In the genomic region with DNA sequence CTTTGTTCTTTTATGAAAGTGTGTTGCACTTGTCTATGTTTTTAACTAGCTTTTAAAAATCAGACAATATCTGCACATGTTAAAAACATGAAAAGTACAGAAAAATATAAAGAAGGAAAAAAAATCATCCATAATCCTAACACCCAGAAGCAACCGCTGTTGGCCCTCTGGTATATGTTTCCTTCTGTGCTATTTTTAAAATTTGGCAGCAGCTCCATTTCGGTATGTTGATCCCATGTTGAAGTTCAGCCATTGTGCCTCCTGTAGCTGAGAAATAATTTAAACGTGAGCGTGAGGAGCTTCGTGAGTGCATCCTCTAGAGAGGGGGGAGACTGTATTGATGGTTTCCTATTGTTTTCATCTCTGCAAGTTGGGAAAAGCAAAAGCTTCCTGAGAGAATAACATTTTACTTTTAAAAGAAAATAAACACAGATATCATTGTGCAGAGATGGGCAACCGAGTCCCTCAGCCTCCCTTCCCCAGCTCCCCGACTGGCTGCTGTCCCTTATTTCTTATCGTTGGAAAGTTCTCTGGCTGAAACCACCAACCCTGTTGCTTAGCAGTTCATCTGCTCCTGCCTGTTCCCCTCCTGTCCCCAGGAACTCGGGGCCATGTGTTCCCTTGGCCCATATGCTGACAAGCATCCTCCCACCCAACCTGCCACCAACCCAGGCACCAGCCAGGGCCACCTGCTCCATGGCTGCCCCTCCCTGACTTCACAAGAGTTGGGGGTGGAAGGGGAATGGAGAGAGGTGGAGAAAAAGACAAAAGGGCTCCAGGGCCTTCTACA, we compare ENCODE assay signal across 20 cellular contexts.
"Had no signal": no experiment of that assay in that cellular context is flagged by ENCODE, and none has a peak within 500 bp of the region (broad histone marks: within the 10 kb centered on the region; RNA-seq: fewer than 3 reads in every experiment).

No MANE protein-coding gene starts in this region.

- DNase-seq: effector memory CD8-positive, alpha-beta T cell; glutamatergic neuron; immature natural killer cell; kidney; left cardiac atrium; mammary epithelial cell; naive thymus-derived CD8-positive, alpha-beta T cell; posterior cingulate gyrus; right cardiac atrium; stimulated activated CD4-positive, alpha-beta T cell treated with anti-CD3 and anti-CD28 coated beads, Interleukin-2, amount 100 ng/mL, for 48 hours; stimulated activated naive CD4-positive, alpha-beta T cell treated with Interleukin-2 at 50 U/mL for 16 hours; thyroid gland; upper lobe of left lung; uterus had no signal

- H3K27me3 ChIP-seq: esophagus muscularis mucosa, gastroesophageal sphincter, suprapubic skin, thyroid gland, upper lobe of left lung, uterus had no signal

- H3K27ac ChIP-seq: epithelial cell of prostate, esophagus muscularis mucosa, gastroesophageal sphincter, suprapubic skin, thyroid gland, upper lobe of left lung, uterus had no signal

- H3K4me1 ChIP-seq: suprapubic skin, thyroid gland, upper lobe of left lung, uterus had no signal

- H3K9me3 ChIP-seq: gastroesophageal sphincter, suprapubic skin, thyroid gland, upper lobe of left lung, uterus had no signal

- H3K36me3 Mint-ChIP-seq: immature natural killer cell had no signal

- ATAC-seq: effector memory CD8-positive, alpha-beta T cell; gastroesophageal sphincter; left cardiac atrium; naive thymus-derived CD8-positive, alpha-beta T cell had no signal

- H3K4me3 Mint-ChIP-seq: effector memory CD8-positive, alpha-beta T cell; immature natural killer cell; naive thymus-derived CD8-positive, alpha-beta T cell; neural crest cell had no signal

- H3K27ac Mint-ChIP-seq: effector memory CD8-positive, alpha-beta T cell; immature natural killer cell; naive thymus-derived CD8-positive, alpha-beta T cell had no signal

- H3K4me1 Mint-ChIP-seq: immature natural killer cell; naive thymus-derived CD8-positive, alpha-beta T cell; neural crest cell had no signal

- H3K36me3 ChIP-seq: esophagus muscularis mucosa, gastroesophageal sphincter, suprapubic skin, thyroid gland, upper lobe of left lung, uterus had no signal

- H3K4me3 ChIP-seq: esophagus muscularis mucosa, gastroesophageal sphincter, smooth muscle cell, suprapubic skin, thyroid gland, upper lobe of left lung, uterus had no signal
